In genomic region chr22:19688301-19689290, GRCh38 we compare ENCODE assay signal across 1 cellular context.
TF ChIP-seq lines count a peak whose summit lies in the region.

No MANE protein-coding gene starts in this region.

TF ChIP-seq in K562, 482 proteins besides CTCF, POLR2A, EP300 and RAD21:
- TF ChIP-seq ARID3B (CRISPR knock-in tag; IDR thresholded peaks at IDR 0.05; ENCODE audit: borderline replicate concordance) (0 out of 2 replicates have a peak, but pooled peaks have one; percentile 7), NFIX (CRISPR knock-in tag; IDR thresholded peaks at IDR 0.05; ENCODE audit: low read depth) (no peak), ZNF184 (CRISPR knock-in tag; IDR thresholded peaks at IDR 0.05) (peak; percentile 8; the same call in 1 of the 2 replicates), PHF8 (IDR thresholded peaks at IDR 0.05; ENCODE audit: borderline replicate concordance, low read length) (peak; percentile 12; the same call in 1 of the 2 replicates), ZNF583 (CRISPR knock-in tag; IDR thresholded peaks at IDR 0.05) (0 out of 2 replicates have a peak, but pooled peaks have one; percentile 18), LARP7 (IDR thresholded peaks at IDR 0.05) (no peak), UBTF (IDR thresholded peaks at IDR 0.05; ENCODE audit: borderline replicate concordance in 1 of 2, low read depth in 2 of 2, low read length in 2 of 2) (peak in 1 of 2 experiments; percentile 47; a peak in 1 of 4 replicates), ILK (tag; IDR thresholded peaks at IDR 0.05; ENCODE audit: borderline replicate concordance, low read depth) (no peak), KDM5B (IDR thresholded peaks at IDR 0.05; ENCODE audit: insufficient replicate concordance, low read depth, low read length) (peak; percentile 16), SIX5 (IDR thresholded peaks at IDR 0.05; ENCODE audit: borderline replicate concordance in 1 of 2, insufficient read depth in 1 of 2, low read depth in 1 of 2, low read length in 2 of 2) (peak in 1 of 2 experiments; percentile 5; a peak in 1 of 4 replicates), ZNF75A (CRISPR knock-in tag; IDR thresholded peaks at IDR 0.05) (no peak), HDAC6 (IDR thresholded peaks at IDR 0.05; ENCODE audit: low read depth, low read length) (0 out of 2 replicates have a peak, but pooled peaks have one; percentile 18), POLR2B (IDR thresholded peaks at IDR 0.05; ENCODE audit: low read depth, partially characterized antibody) (no peak), PCBP1 (IDR thresholded peaks at IDR 0.05; ENCODE audit: low read depth, low read length, poor library complexity, severe bottlenecking) (peak; percentile 23), ZNF639 (CRISPR knock-in tag; conservative IDR thresholded peaks at IDR 0.05 in 1 of 2, IDR thresholded peaks at IDR 0.05 in 1 of 2) (0 out of 4 replicates have a peak, but pooled peaks of 1 of the 2 experiments have one; percentile 70), RBM14 (IDR thresholded peaks at IDR 0.05; ENCODE audit: borderline replicate concordance, insufficient read depth, low read depth, low read length) (peak; percentile 63; the same call in 1 of the 2 replicates)
